ENCODE assay signal across 1 cellular context in the genomic region with DNA sequence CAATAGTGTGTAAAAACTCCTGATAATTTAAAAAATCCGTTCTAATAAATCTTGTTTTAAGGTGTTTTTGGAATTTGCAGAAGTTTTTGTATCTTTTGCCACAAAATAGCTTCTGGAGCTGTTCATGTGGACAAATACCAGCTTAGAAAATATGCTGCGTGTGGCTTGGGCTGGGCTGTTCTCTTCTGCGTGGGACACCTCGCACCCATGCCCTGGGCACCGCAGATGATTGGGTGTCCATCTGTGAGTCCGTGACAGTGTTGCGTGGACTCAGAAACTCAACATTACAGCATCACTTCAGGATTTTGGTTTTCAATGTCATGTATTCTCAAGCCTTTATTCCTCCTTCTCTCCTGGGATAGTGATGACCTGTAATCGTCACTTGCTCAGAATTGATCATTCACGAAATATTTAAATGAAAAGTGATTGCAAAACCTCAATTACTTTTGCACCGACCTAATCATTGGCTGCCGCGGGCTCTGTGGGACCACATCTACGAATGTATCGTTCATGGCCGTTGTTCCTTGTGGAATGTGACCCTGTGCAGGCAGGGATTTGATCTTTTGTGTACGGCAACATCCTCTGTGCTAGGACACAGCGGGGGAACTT.
TF ChIP-seq lines count a peak whose summit lies in the region.

No MANE protein-coding gene starts in this region.

TF ChIP-seq in H1, 55 proteins besides CTCF, POLR2A, EP300 and RAD21 (continued from another document):
- TF ChIP-seq EGR1 (IDR thresholded peaks at IDR 0.05; ENCODE audit: borderline replicate concordance, low read depth, low read length) (no peak), HDAC2 (IDR thresholded peaks at IDR 0.05; ENCODE audit: borderline replicate concordance in 1 of 2, low read depth in 2 of 2, low read length in 2 of 2) (no peak), JUND (IDR thresholded peaks at IDR 0.05; ENCODE audit: low read length) (no peak), NANOG (IDR thresholded peaks at IDR 0.05; ENCODE audit: insufficient read depth, low read depth, low read length, poor library complexity, severe bottlenecking) (no peak), SRF (IDR thresholded peaks at IDR 0.05; ENCODE audit: low read depth, low read length) (no peak), TAF1 (IDR thresholded peaks at IDR 0.05; ENCODE audit: low read depth, low read length) (no peak), SUZ12 (IDR thresholded peaks at IDR 0.05; ENCODE audit: low read length) (no peak), HDAC6 (IDR thresholded peaks at IDR 0.05; ENCODE audit: low read depth, low read length) (no peak), TEAD4 (IDR thresholded peaks at IDR 0.05; ENCODE audit: low read depth, low read length) (no peak), KDM5A (IDR thresholded peaks at IDR 0.05; ENCODE audit: low read length) (no peak), SIN3A (conservative IDR thresholded peaks at IDR 0.05 in 1 of 2, IDR thresholded peaks at IDR 0.05 in 1 of 2; ENCODE audit: low read depth in 1 of 2, low read length in 2 of 2) (no peak)
